13 cellular contexts compared by ENCODE assay signal in genomic region chr5:57566914-57567313, GRCh38.
DNase-seq lines count a peak whose midpoint lies in the region; ATAC-seq and TF ChIP-seq lines count a peak whose summit lies in the region.
"Had no signal": no experiment of that assay in that cellular context is flagged by ENCODE, and none has a peak within 500 bp of the region (broad histone marks: within the 10 kb centered on the region; RNA-seq: fewer than 3 reads in every experiment).

No MANE protein-coding gene starts in this region.

- H3K4me1 Mint-ChIP-seq in naive thymus-derived CD4-positive, alpha-beta T cell, result no peaks in the 10 kb centered on the region

- H3K9me3 ChIP-seq in body of pancreas (no peaks in the 10 kb centered on the region), lung (ENCODE audit: control insufficient read depth in 2 of 2, insufficient read depth in 1 of 2, low read length in 1 of 2) (no peaks in the 10 kb centered on the region)
- H3K9me3 ChIP-seq in naive thymus-derived CD4-positive, alpha-beta T cell (ENCODE audit: control insufficient read depth in 2 of 3, low read length in 3 of 3), result no peaks in the 10 kb centered on the region

- TF ChIP-seq POLR2A in body of pancreas (IDR thresholded peaks at IDR 0.05), result no peak

- no peak overlapping the region for H3K27ac Mint-ChIP-seq in naive thymus-derived CD4-positive, alpha-beta T cell
- H3K27ac Mint-ChIP-seq: CD4-positive, alpha-beta T cell; endodermal cell had no signal

- H3K9me3 Mint-ChIP-seq in naive thymus-derived CD4-positive, alpha-beta T cell, result no peaks in the 10 kb centered on the region
- H3K9me3 Mint-ChIP-seq: CD4-positive, alpha-beta T cell; endodermal cell had no signal

- H3K4me1 ChIP-seq in body of pancreas (no peaks in the 10 kb centered on the region), lung (ENCODE audit: control insufficient read depth in 2 of 2, insufficient read depth in 2 of 2, low read length in 2 of 2) (peaks cover 0 to 6% of the 10 kb centered on the region in 2 donors)
- no peaks in the 10 kb centered on the region for H3K4me1 ChIP-seq in naive thymus-derived CD4-positive, alpha-beta T cell (ENCODE audit: control insufficient read depth in 2 of 2, insufficient read depth in 2 of 2, low read length in 2 of 2)

- no peak for TF ChIP-seq CTCF in AG09309 (IDR thresholded peaks at IDR 0.05; ENCODE audit: control insufficient read depth, insufficient read depth, low read depth, low read length, missing control alignments)
- TF ChIP-seq CTCF in HFF-Myc (IDR thresholded peaks at IDR 0.05; ENCODE audit: low read depth, low read length, missing control alignments), result no peak
- TF ChIP-seq CTCF in body of pancreas (IDR thresholded peaks at IDR 0.05), result no peak
- no peak for TF ChIP-seq CTCF in lung (IDR thresholded peaks at IDR 0.05; ENCODE audit: control extremely low read depth, extremely low read depth)

- no peaks in the 10 kb centered on the region for H3K36me3 Mint-ChIP-seq in naive thymus-derived CD4-positive, alpha-beta T cell

- no peak overlapping the region for H3K4me3 Mint-ChIP-seq in naive thymus-derived CD4-positive, alpha-beta T cell
- H3K4me3 Mint-ChIP-seq: CD4-positive, alpha-beta T cell; endodermal cell had no signal

- no peaks in the 10 kb centered on the region for H3K36me3 ChIP-seq in body of pancreas (replicated peaks in 1 of 2; ENCODE audit: insufficient read depth in 1 of 2, low read depth in 2 of 2)
- no peaks in the 10 kb centered on the region for H3K36me3 ChIP-seq in lung (ENCODE audit: control insufficient read depth in 2 of 2, insufficient read depth in 2 of 2, low read length in 2 of 2)
- no peaks in the 10 kb centered on the region for H3K36me3 ChIP-seq in naive thymus-derived CD4-positive, alpha-beta T cell (ENCODE audit: control insufficient read depth in 2 of 3, insufficient read depth in 3 of 3, low read length in 3 of 3)

- H3K27ac ChIP-seq in body of pancreas, result no peak overlapping the region
- H3K27ac ChIP-seq in lung (ENCODE audit: low read depth in 1 of 2, low read length in 1 of 2), result no peak overlapping the region
- H3K27ac ChIP-seq in naive thymus-derived CD4-positive, alpha-beta T cell (ENCODE audit: low read depth, low read length), result no peak overlapping the region

- DNase-seq in AG09309 (ENCODE audit: low read depth) (peak; percentile 40), HFF-Myc (ENCODE audit: extremely low read depth, low read depth) (peak; percentile 7), body of pancreas (no peak), lung (ENCODE audit: low spot score) (no peak), SHP77 treated with DMSO at 0.1 percent for 48 hours (lab: John Stamatoyannopoulos, UW) (no peak), DMS79 treated with DMSO at 0.1 percent for 48 hours (lab: John Stamatoyannopoulos, UW) (no peak)
- DNase-seq in naive thymus-derived CD4-positive, alpha-beta T cell, result no peak
- DNase-seq in activated CD4-positive, alpha-beta T cell treated with anti-CD3 and anti-CD28 coated beads, Interleukin-2, amount 50 U/mL, for 4 hours, result no peak
- DNase-seq: activated naive CD4-positive, alpha-beta T cell treated with Interleukin-2 at 50 U/mL for 16 hours; CD4-positive, alpha-beta T cell; endodermal cell; islet precursor cell; NCI-H1694 had no signal

- WGBS in body of pancreas, 2 donors, result 82 to 90% methylated on average over 5 of the region's 5 CpGs
- 80 to 88% methylated on average over 5 of the region's 5 CpGs for WGBS in lung, 2 donors

- H3K27me3 Mint-ChIP-seq in naive thymus-derived CD4-positive, alpha-beta T cell, result peaks cover 12 to 35% (median 16%) of the 10 kb centered on the region in 5 donors

- peak; percentile 27 for ATAC-seq in body of pancreas
- peak; percentile 19 for ATAC-seq in lung (ENCODE audit: insufficient read depth, low FRiP score)
- ATAC-seq in naive thymus-derived CD4-positive, alpha-beta T cell, result no peak

- no peak overlapping the region for H3K4me3 ChIP-seq in AG09309 (ENCODE audit: control insufficient read depth, low read depth, low read length)
- H3K4me3 ChIP-seq in HFF-Myc (replicated peaks; ENCODE audit: low read depth, low read length), result no peak overlapping the region
- no peak overlapping the region for H3K4me3 ChIP-seq in body of pancreas
- H3K4me3 ChIP-seq in lung, result no peak overlapping the region
- no peak overlapping the region for H3K4me3 ChIP-seq in naive thymus-derived CD4-positive, alpha-beta T cell (ENCODE audit: low read length)

- POLR2A ChIA-PET in naive thymus-derived CD4-positive, alpha-beta T cell (lab: Charles Lee), result no interaction called here

- CTCF ChIA-PET in naive thymus-derived CD4-positive, alpha-beta T cell (lab: Charles Lee), result no interaction called here

- H3K27me3 ChIP-seq in body of pancreas, result no peaks in the 10 kb centered on the region
- H3K27me3 ChIP-seq in lung (ENCODE audit: control insufficient read depth, insufficient read depth), result no peaks in the 10 kb centered on the region
- no peaks in the 10 kb centered on the region for H3K27me3 ChIP-seq in naive thymus-derived CD4-positive, alpha-beta T cell (ENCODE audit: control insufficient read depth in 2 of 2, insufficient read depth in 2 of 2, low read length in 2 of 2)

- intact Hi-C loops in body of pancreas (cut with DNase I), result no loop called here
- intact Hi-C loops in naive thymus-derived CD4-positive, alpha-beta T cell (cut with micrococcal nuclease), result no loop called here

Comparison
In these comparisons a context has a peak if more than half of its experiments do, and no peak if none do; other contexts are left out.
1. DNase-seq: peak in AG09309 (single experiment) and HFF-Myc (single experiment); none in body of pancreas (0 of 4), lung (single experiment), SHP77 treated with DMSO at 0.1 percent for 48 hours (single experiment), naive thymus-derived CD4-positive, alpha-beta T cell (0 of 9), activated CD4-positive, alpha-beta T cell treated with anti-CD3 and anti-CD28 coated beads, Interleukin-2, amount 50 U/mL, for 4 hours (0 of 2) and DMS79 treated with DMSO at 0.1 percent for 48 hours (single experiment).